ENCODE assay signal across 1 cellular context in the genomic region with DNA sequence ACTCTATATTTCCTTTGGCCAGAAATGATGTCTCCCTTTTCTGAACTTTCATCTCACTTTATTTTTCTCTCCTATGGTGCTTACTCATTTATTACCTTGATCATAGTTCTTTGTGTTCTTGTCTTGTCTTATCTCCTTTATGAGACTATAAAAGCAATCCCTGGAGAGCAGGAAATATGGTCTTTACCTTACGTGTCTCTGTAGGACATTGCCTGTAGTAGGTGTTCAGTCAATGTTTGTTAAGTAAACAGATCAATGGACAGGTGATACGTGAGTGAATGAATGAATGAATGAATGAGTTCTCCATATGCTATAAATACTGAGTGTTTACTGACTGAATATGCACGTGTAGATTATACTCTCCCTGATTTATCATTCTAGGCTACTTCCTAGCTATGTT.
TF ChIP-seq lines count a peak whose summit lies in the region.

No MANE protein-coding gene starts in this region.

TF ChIP-seq in HEK293, 187 proteins besides CTCF, POLR2A, EP300 and RAD21 (continued from another document and continues in another):
- TF ChIP-seq, protein P1, sequence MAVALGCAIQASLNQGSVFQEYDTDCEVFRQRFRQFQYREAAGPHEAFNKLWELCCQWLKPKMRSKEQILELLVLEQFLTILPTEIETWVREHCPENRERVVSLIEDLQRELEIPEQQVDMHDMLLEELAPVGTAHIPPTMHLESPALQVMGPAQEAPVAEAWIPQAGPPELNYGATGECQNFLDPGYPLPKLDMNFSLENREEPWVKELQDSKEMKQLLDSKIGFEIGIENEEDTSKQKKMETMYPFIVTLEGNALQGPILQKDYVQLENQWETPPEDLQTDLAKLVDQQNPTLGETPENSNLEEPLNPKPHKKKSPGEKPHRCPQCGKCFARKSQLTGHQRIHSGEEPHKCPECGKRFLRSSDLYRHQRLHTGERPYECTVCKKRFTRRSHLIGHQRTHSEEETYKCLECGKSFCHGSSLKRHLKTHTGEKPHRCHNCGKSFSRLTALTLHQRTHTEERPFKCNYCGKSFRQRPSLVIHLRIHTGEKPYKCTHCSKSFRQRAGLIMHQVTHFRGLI (tag by site-specific recombination; IDR thresholded peaks at IDR 0.05) = 0 out of 2 replicates have a peak, but pooled peaks have one; percentile 9
- TF ChIP-seq, protein P2, sequence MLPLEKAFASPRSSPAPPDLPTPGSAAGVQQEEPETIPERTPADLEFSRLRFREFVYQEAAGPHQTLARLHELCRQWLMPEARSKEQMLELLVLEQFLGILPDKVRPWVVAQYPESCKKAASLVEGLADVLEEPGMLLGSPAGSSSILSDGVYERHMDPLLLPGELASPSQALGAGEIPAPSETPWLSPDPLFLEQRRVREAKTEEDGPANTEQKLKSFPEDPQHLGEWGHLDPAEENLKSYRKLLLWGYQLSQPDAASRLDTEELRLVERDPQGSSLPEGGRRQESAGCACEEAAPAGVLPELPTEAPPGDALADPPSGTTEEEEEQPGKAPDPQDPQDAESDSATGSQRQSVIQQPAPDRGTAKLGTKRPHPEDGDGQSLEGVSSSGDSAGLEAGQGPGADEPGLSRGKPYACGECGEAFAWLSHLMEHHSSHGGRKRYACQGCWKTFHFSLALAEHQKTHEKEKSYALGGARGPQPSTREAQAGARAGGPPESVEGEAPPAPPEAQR (tag by site-specific recombination; IDR thresholded peaks at IDR 0.05) = no peak
- TF ChIP-seq ZNF324 (tag by site-specific recombination; IDR thresholded peaks at IDR 0.05) = no peak
- no peak for TF ChIP-seq SALL2 (tag by site-specific recombination; IDR thresholded peaks at IDR 0.05; ENCODE audit: borderline replicate concordance)
- TF ChIP-seq, protein P3, sequence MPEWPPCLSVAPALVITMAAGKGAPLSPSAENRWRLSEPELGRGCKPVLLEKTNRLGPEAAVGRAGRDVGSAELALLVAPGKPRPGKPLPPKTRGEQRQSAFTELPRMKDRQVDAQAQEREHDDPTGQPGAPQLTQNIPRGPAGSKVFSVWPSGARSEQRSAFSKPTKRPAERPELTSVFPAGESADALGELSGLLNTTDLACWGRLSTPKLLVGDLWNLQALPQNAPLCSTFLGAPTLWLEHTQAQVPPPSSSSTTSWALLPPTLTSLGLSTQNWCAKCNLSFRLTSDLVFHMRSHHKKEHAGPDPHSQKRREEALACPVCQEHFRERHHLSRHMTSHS (tag by site-specific recombination; IDR thresholded peaks at IDR 0.05) = no peak
- TF ChIP-seq, protein P4, sequence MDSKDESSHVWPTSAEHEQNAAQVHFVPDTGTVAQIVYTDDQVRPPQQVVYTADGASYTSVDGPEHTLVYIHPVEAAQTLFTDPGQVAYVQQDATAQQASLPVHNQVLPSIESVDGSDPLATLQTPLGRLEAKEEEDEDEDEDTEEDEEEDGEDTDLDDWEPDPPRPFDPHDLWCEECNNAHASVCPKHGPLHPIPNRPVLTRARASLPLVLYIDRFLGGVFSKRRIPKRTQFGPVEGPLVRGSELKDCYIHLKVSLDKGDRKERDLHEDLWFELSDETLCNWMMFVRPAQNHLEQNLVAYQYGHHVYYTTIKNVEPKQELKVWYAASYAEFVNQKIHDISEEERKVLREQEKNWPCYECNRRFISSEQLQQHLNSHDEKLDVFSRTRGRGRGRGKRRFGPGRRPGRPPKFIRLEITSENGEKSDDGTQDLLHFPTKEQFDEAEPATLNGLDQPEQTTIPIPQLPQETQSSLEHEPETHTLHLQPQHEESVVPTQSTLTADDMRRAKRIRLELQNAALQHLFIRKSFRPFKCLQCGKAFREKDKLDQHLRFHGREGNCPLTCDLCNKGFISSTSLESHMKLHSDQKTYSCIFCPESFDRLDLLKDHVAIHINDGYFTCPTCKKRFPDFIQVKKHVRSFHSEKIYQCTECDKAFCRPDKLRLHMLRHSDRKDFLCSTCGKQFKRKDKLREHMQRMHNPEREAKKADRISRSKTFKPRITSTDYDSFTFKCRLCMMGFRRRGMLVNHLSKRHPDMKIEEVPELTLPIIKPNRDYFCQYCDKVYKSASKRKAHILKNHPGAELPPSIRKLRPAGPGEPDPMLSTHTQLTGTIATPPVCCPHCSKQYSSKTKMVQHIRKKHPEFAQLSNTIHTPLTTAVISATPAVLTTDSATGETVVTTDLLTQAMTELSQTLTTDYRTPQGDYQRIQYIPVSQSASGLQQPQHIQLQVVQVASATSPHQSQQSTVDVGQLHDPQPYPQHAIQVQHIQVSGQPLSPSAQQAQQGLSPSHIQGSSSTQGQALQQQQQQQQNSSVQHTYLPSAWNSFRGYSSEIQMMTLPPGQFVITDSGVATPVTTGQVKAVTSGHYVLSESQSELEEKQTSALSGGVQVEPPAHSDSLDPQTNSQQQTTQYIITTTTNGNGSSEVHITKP (tag by site-specific recombination; IDR thresholded peaks at IDR 0.05) = no peak
- TF ChIP-seq FEZF1 (tag by site-specific recombination; IDR thresholded peaks at IDR 0.05) = peak; percentile 92
- no peak for TF ChIP-seq ZNF155 (tag by site-specific recombination; IDR thresholded peaks at IDR 0.05)
- TF ChIP-seq, protein P5, sequence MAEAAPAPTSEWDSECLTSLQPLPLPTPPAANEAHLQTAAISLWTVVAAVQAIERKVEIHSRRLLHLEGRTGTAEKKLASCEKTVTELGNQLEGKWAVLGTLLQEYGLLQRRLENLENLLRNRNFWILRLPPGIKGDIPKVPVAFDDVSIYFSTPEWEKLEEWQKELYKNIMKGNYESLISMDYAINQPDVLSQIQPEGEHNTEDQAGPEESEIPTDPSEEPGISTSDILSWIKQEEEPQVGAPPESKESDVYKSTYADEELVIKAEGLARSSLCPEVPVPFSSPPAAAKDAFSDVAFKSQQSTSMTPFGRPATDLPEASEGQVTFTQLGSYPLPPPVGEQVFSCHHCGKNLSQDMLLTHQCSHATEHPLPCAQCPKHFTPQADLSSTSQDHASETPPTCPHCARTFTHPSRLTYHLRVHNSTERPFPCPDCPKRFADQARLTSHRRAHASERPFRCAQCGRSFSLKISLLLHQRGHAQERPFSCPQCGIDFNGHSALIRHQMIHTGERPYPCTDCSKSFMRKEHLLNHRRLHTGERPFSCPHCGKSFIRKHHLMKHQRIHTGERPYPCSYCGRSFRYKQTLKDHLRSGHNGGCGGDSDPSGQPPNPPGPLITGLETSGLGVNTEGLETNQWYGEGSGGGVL (tag by site-specific recombination; IDR thresholded peaks at IDR 0.05) = no peak; the same call in 1 of the 2 replicates
- TF ChIP-seq, protein P6, sequence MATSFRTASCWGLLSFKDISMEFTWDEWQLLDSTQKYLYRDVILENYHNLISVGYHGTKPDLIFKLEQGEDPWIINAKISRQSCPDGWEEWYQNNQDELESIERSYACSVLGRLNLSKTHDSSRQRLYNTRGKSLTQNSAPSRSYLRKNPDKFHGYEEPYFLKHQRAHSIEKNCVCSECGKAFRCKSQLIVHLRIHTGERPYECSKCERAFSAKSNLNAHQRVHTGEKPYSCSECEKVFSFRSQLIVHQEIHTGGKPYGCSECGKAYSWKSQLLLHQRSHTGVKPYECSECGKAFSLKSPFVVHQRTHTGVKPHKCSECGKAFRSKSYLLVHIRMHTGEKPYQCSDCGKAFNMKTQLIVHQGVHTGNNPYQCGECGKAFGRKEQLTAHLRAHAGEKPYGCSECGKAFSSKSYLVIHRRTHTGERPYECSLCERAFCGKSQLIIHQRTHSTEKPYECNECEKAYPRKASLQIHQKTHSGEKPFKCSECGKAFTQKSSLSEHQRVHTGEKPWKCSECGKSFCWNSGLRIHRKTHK (tag by site-specific recombination; IDR thresholded peaks at IDR 0.05) = no peak; the same call in 1 of the 2 replicates
- TF ChIP-seq, protein P7, sequence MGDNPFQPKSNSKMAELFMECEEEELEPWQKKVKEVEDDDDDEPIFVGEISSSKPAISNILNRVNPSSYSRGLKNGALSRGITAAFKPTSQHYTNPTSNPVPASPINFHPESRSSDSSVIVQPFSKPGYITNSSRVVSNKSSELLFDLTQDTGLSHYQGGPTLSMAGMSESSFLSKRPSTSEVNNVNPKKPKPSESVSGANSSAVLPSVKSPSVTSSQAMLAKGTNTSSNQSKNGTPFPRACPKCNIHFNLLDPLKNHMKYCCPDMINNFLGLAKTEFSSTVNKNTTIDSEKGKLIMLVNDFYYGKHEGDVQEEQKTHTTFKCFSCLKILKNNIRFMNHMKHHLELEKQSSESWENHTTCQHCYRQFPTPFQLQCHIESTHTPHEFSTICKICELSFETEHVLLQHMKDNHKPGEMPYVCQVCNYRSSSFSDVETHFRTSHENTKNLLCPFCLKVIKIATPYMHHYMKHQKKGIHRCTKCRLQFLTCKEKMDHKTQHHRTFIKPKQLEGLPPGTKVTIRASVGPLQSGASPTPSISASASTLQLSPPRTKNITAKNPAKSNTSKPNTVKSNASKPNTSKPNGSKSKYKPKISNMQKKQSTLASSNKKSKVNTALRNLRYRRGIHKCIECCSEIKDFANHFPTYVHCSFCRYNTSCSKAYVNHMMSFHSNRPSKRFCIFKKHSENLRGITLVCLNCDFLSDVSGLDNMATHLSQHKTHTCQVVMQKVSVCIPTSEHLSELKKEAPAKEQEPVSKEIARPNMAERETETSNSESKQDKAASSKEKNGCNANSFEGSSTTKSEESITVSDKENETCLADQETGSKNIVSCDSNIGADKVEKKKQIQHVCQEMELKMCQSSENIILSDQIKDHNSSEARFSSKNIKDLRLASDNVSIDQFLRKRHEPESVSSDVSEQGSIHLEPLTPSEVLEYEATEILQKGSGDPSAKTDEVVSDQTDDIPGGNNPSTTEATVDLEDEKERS (tag by site-specific recombination; IDR thresholded peaks at IDR 0.05) = no peak
- TF ChIP-seq YY1 (tag by site-specific recombination; IDR thresholded peaks at IDR 0.05) = no peak
- TF ChIP-seq, protein P8, sequence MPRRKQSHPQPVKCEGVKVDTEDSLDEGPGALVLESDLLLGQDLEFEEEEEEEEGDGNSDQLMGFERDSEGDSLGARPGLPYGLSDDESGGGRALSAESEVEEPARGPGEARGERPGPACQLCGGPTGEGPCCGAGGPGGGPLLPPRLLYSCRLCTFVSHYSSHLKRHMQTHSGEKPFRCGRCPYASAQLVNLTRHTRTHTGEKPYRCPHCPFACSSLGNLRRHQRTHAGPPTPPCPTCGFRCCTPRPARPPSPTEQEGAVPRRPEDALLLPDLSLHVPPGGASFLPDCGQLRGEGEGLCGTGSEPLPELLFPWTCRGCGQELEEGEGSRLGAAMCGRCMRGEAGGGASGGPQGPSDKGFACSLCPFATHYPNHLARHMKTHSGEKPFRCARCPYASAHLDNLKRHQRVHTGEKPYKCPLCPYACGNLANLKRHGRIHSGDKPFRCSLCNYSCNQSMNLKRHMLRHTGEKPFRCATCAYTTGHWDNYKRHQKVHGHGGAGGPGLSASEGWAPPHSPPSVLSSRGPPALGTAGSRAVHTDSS (tag by site-specific recombination; IDR thresholded peaks at IDR 0.05) = no peak
- TF ChIP-seq ZNF138 (tag by site-specific recombination; IDR thresholded peaks at IDR 0.05; ENCODE audit: borderline replicate concordance) = no peak
- TF ChIP-seq, protein P9, sequence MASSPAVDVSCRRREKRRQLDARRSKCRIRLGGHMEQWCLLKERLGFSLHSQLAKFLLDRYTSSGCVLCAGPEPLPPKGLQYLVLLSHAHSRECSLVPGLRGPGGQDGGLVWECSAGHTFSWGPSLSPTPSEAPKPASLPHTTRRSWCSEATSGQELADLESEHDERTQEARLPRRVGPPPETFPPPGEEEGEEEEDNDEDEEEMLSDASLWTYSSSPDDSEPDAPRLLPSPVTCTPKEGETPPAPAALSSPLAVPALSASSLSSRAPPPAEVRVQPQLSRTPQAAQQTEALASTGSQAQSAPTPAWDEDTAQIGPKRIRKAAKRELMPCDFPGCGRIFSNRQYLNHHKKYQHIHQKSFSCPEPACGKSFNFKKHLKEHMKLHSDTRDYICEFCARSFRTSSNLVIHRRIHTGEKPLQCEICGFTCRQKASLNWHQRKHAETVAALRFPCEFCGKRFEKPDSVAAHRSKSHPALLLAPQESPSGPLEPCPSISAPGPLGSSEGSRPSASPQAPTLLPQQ (tag by site-specific recombination; IDR thresholded peaks at IDR 0.05) = no peak
- TF ChIP-seq ZNF555 (tag by site-specific recombination; conservative IDR thresholded peaks at IDR 0.05) = no peak
- TF ChIP-seq, protein P10, sequence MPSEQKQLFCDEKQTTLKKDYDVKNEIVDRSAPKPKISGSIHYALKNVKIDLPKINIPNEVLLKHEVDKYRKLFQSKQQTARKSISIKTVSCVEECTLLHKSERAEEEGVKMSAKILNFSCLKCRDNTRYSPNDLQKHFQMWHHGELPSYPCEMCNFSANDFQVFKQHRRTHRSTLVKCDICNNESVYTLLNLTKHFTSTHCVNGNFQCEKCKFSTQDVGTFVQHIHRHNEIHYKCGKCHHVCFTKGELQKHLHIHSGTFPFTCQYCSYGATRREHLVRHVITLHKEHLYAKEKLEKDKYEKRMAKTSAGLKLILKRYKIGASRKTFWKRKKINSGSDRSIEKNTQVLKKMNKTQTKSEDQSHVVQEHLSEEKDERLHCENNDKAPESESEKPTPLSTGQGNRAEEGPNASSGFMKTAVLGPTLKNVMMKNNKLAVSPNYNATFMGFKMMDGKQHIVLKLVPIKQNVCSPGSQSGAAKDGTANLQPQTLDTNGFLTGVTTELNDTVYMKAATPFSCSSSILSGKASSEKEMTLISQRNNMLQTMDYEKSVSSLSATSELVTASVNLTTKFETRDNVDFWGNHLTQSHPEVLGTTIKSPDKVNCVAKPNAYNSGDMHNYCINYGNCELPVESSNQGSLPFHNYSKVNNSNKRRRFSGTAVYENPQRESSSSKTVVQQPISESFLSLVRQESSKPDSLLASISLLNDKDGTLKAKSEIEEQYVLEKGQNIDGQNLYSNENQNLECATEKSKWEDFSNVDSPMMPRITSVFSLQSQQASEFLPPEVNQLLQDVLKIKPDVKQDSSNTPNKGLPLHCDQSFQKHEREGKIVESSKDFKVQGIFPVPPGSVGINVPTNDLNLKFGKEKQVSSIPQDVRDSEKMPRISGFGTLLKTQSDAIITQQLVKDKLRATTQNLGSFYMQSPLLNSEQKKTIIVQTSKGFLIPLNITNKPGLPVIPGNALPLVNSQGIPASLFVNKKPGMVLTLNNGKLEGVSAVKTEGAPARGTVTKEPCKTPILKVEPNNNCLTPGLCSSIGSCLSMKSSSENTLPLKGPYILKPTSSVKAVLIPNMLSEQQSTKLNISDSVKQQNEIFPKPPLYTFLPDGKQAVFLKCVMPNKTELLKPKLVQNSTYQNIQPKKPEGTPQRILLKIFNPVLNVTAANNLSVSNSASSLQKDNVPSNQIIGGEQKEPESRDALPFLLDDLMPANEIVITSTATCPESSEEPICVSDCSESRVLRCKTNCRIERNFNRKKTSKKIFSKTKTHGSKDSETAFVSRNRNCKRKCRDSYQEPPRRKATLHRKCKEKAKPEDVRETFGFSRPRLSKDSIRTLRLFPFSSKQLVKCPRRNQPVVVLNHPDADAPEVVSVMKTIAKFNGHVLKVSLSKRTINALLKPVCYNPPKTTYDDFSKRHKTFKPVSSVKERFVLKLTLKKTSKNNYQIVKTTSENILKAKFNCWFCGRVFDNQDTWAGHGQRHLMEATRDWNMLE (tag by site-specific recombination; conservative IDR thresholded peaks at IDR 0.05; ENCODE audit: low read depth) = 0 out of 2 replicates have a peak, but pooled peaks have one; percentile 27
- TF ChIP-seq, protein P11, sequence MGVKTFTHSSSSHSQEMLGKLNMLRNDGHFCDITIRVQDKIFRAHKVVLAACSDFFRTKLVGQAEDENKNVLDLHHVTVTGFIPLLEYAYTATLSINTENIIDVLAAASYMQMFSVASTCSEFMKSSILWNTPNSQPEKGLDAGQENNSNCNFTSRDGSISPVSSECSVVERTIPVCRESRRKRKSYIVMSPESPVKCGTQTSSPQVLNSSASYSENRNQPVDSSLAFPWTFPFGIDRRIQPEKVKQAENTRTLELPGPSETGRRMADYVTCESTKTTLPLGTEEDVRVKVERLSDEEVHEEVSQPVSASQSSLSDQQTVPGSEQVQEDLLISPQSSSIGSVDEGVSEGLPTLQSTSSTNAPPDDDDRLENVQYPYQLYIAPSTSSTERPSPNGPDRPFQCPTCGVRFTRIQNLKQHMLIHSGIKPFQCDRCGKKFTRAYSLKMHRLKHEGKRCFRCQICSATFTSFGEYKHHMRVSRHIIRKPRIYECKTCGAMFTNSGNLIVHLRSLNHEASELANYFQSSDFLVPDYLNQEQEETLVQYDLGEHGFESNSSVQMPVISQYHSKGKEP (tag by site-specific recombination; IDR thresholded peaks at IDR 0.05) = peak; percentile 14; the same call in 1 of the 2 replicates
